Comparison of ENCODE assay signal across 8 cellular contexts in genomic region chr2:65129276-65129612, GRCh38. TPM values are rescaled to one million over a fixed set of nuclear protein-coding genes. Genes with fewer than 3 reads are reported as not detected.
DNase-seq lines count a peak whose midpoint lies in the region; ATAC-seq and TF ChIP-seq lines count a peak whose summit lies in the region.

No MANE protein-coding gene starts in this region.

- H3K36me3 Mint-ChIP-seq in T-helper 1 cell treated with Interleukin-12 subunit alpha and Interleukin-12 subunit beta and Interleukin-4 antibody, amounts not matched to agents 30 μg/mL and 1 μg/mL, for 36 hours (ENCODE audit: low read depth): peaks cover 3% of the 10 kb centered on the region
- peaks cover 14% of the 10 kb centered on the region for H3K36me3 Mint-ChIP-seq in activated B cell treated with CpG ODN at 0.5 μM for 24 hours (ENCODE audit: low read depth)

- peaks cover 9% of the 10 kb centered on the region for H3K27me3 Mint-ChIP-seq in T-helper 1 cell treated with Interleukin-12 subunit alpha and Interleukin-12 subunit beta and Interleukin-4 antibody, amounts not matched to agents 30 μg/mL and 1 μg/mL, for 36 hours (ENCODE audit: low read depth)
- H3K27me3 Mint-ChIP-seq in activated B cell treated with CpG ODN at 0.5 μM for 24 hours: no peaks in the 10 kb centered on the region

- no peak for TF ChIP-seq CTCF in activated B cell treated with CpG ODN at 0.5 μM for 24 hours (IDR thresholded peaks at IDR 0.05)
- no peak for TF ChIP-seq CTCF in foreskin keratinocyte (conservative IDR thresholded peaks at IDR 0.05)

- H3K9me3 Mint-ChIP-seq in T-helper 1 cell treated with Interleukin-12 subunit alpha and Interleukin-12 subunit beta and Interleukin-4 antibody, amounts not matched to agents 30 μg/mL and 1 μg/mL, for 36 hours: no peaks in the 10 kb centered on the region
- H3K9me3 Mint-ChIP-seq in activated B cell treated with CpG ODN at 0.5 μM for 24 hours: no peaks in the 10 kb centered on the region

- POLR2A ChIA-PET in activated B cell treated with CpG ODN at 0.5 μM for 24 hours (lab: Charles Lee): interaction anchor here (0.7 to 3.6 kb wide), 20 partner anchors 9 to 1540 kb away, joined by 3 to 79 read pairs (median 7); partner anchors contain the start of genes ACTR2, AFTPH, CEP68 and MDH1

- H3K27ac ChIP-seq in foreskin keratinocyte: peak overlapping the region; percentile 95

- ATAC-seq in activated B cell treated with CpG ODN at 0.5 μM for 24 hours (ENCODE audit: low read depth) (no peak), foreskin keratinocyte (no peak), GM18858 (IDR thresholded peaks at IDR 0.05; ENCODE audit: unreplicated experiment) (no peak), GM18868 (IDR thresholded peaks at IDR 0.05; ENCODE audit: unreplicated experiment) (no peak)

- DNase-seq in T-helper 1 cell (no peak), activated B cell treated with CpG ODN at 0.5 μM for 24 hours (no peak), foreskin keratinocyte (no peak), skeletal muscle cell (ENCODE audit: low read depth) (no peak), activated gamma-delta T cell treated with Interleukin-2 at 50 U/mL for 16 hours (no peak)

- CTCF ChIA-PET in activated B cell treated with CpG ODN at 0.5 μM for 24 hours (lab: Charles Lee): interaction anchor here (1.3 to 2.0 kb wide), 3 partner anchors 55 to 607 kb away, joined by 4 to 18 read pairs (median 4); no protein-coding TSS in a partner anchor

- peak overlapping the region; percentile 95 for H3K4me3 ChIP-seq in skeletal muscle cell (ENCODE audit: low read depth, low read length)

- H3K27ac Mint-ChIP-seq in T-helper 1 cell treated with Interleukin-12 subunit alpha and Interleukin-12 subunit beta and Interleukin-4 antibody, amounts not matched to agents 30 μg/mL and 1 μg/mL, for 36 hours: peak overlapping the region; percentile 99
- H3K27ac Mint-ChIP-seq in activated B cell treated with CpG ODN at 0.5 μM for 24 hours: peak overlapping the region; percentile 100

- no peaks in the 10 kb centered on the region for H3K27me3 ChIP-seq in foreskin keratinocyte

- H3K4me3 Mint-ChIP-seq in T-helper 1 cell treated with Interleukin-12 subunit alpha and Interleukin-12 subunit beta and Interleukin-4 antibody, amounts not matched to agents 30 μg/mL and 1 μg/mL, for 36 hours: peak overlapping the region; percentile 99
- peak overlapping the region; percentile 100 for H3K4me3 Mint-ChIP-seq in activated B cell treated with CpG ODN at 0.5 μM for 24 hours

- intact Hi-C loops in activated B cell treated with CpG ODN at 0.5 μM for 24 hours (cut with micrococcal nuclease): no loop called here

- peaks cover 23% of the 10 kb centered on the region for H3K4me1 Mint-ChIP-seq in T-helper 1 cell treated with Interleukin-12 subunit alpha and Interleukin-12 subunit beta and Interleukin-4 antibody, amounts not matched to agents 30 μg/mL and 1 μg/mL, for 36 hours (ENCODE audit: low read depth)
- peaks cover 56% of the 10 kb centered on the region for H3K4me1 Mint-ChIP-seq in activated B cell treated with CpG ODN at 0.5 μM for 24 hours

- H3K4me1 ChIP-seq in foreskin keratinocyte: peaks cover 16% of the 10 kb centered on the region

RNA-seq across cellular contexts. Expression of gene RAB1A, which starts 0.7 kb away (rescaled TPM):
- total RNA-seq in activated B cell treated with CpG ODN at 0.5 μM for 24 hours: 45.0 and 46.4 TPM in 2 replicates
- 135 and 149 TPM in 2 replicates for total RNA-seq in foreskin keratinocyte
- polyA plus RNA-seq in foreskin keratinocyte: 176 and 178 TPM in 2 replicates
